ENCODE assay signal across 1 cellular context in genomic region chr3:194099215-194099614, GRCh38.
TF ChIP-seq lines count a peak whose summit lies in the region.

No MANE protein-coding gene starts in this region.

TF ChIP-seq in K562, 482 proteins besides CTCF, POLR2A, EP300 and RAD21 (continued from another document):
- no peak for TF ChIP-seq ELK3 (CRISPR knock-in tag; IDR thresholded peaks at IDR 0.05)
- TF ChIP-seq SNRNP70 (optimal IDR thresholded peaks at IDR 0.05; ENCODE audit: low read depth, low read length), result no peak
- TF ChIP-seq DMBX1 (CRISPR knock-in tag; IDR thresholded peaks at IDR 0.05; ENCODE audit: borderline replicate concordance), result 0 out of 2 replicates have a peak, but pooled peaks have one; percentile 13
- no peak for TF ChIP-seq DEAF1 (CRISPR knock-in tag; IDR thresholded peaks at IDR 0.05)
- TF ChIP-seq SMAD4 (CRISPR knock-in tag; conservative IDR thresholded peaks at IDR 0.05), result 0 out of 2 replicates have a peak, but pooled peaks have one; percentile 8
- peak; percentile 71 for TF ChIP-seq USF1 (CRISPR knock-in tag; IDR thresholded peaks at IDR 0.05)
- TF ChIP-seq TFE3 (CRISPR knock-in tag; IDR thresholded peaks at IDR 0.05), result peak; percentile 74
- TF ChIP-seq RB1 (IDR thresholded peaks at IDR 0.05; ENCODE audit: low read depth), result no peak
- TF ChIP-seq ARID3B (CRISPR knock-in tag; IDR thresholded peaks at IDR 0.05; ENCODE audit: borderline replicate concordance), result 0 out of 2 replicates have a peak, but pooled peaks have one; percentile 23
- TF ChIP-seq KLF16 (IDR thresholded peaks at IDR 0.05), result no peak
- TF ChIP-seq MGA (IDR thresholded peaks at IDR 0.05), result peak; percentile 31; the same call in 1 of the 2 replicates
- peak; percentile 76; the same call in 1 of the 2 replicates for TF ChIP-seq RAD51 (IDR thresholded peaks at IDR 0.05; ENCODE audit: borderline replicate concordance, low read depth)
- TF ChIP-seq NR2C2 (CRISPR knock-in tag; IDR thresholded peaks at IDR 0.05), result no peak
- TF ChIP-seq NR2C2 (tag; IDR thresholded peaks at IDR 0.05), result peak; percentile 30; the same call in 1 of the 2 replicates
- no peak for TF ChIP-seq ZSCAN32 (CRISPR knock-in tag; IDR thresholded peaks at IDR 0.05)
- peak; percentile 85 for TF ChIP-seq USF2 (CRISPR knock-in tag; IDR thresholded peaks at IDR 0.05)
